Comparison of ENCODE assay signal across 8 cellular contexts in the genomic region with DNA sequence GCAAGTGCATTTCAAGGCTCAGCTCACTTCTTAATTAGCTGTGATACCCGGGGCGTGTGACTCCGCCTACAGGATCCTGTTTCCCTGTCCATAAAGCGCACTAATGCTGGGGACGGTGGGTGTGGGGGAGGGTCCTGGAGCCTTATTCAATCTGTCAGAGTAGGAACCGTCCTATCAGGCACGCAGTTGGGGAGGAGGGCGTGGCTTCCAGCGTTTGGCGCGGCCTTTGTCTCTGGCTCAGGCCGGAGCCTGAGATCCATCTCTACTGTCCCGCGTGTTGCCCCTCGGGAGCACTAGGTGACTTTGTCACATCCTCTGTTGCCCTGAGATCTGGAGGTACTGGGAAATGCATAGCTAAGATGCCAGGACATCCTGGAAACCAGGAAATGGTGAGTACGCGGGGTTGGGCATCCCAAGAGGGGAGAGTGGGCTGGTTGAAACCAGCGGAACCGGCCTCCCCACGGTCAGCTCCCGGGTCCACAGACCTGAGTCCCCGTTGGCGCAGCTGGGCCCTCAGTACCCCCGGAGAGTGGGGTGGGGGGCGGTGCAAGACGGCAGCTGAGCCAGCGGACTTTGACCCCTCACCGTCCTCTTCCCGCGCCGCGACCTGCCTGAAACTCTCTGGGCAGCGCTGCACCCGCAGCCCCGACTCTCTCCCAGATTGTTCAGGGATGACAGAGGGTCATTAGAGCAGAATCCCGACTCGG.
DNase-seq lines count a peak whose midpoint lies in the region; ATAC-seq and TF ChIP-seq lines count a peak whose summit lies in the region.

No MANE protein-coding gene starts in this region.

- ATAC-seq in GM18499 (IDR thresholded peaks at IDR 0.05; ENCODE audit: insufficient read depth, unreplicated experiment) = peak; percentile 64
- peak; percentile 96 for ATAC-seq in HG02852 (IDR thresholded peaks at IDR 0.05; ENCODE audit: unreplicated experiment)

- H3K27me3 Mint-ChIP-seq in neural crest cell (ENCODE audit: low read depth) = no peaks in the 10 kb centered on the region

- DNase-seq in NCI-H2029 (lab: John Stamatoyannopoulos, UW) = peak; percentile 79
- DNase-seq in WERI-Rb-1 = peak; percentile 99
- DNase-seq in esophagus squamous epithelium (lab: John Stamatoyannopoulos, UW) = no peak
- peak; percentile 89 for DNase-seq in neural crest cell (ENCODE audit: low read depth, low spot score)
- DNase-seq in AML-193 (lab: John Stamatoyannopoulos, UW) = no peak

- peaks cover 31% of the 10 kb centered on the region for H3K4me1 Mint-ChIP-seq in neural crest cell

- H3K4me3 Mint-ChIP-seq in neural crest cell = peak overlapping the region; percentile 95

- H3K4me3 ChIP-seq in WERI-Rb-1 (ENCODE audit: low read depth, low read length) (peak overlapping the region; percentile 82), esophagus squamous epithelium (peak overlapping the region in 3 of 4 donors; percentile 24 to 55 (median 34))

- intact Hi-C loops in esophagus squamous epithelium (cut with DNase I) = no loop called here

- peaks cover 13% of the 10 kb centered on the region for H3K36me3 Mint-ChIP-seq in neural crest cell (ENCODE audit: low read depth)

- no peaks in the 10 kb centered on the region for H3K9me3 ChIP-seq in WERI-Rb-1 (ENCODE audit: severe bottlenecking)
- peaks cover 0 to 4% (median 0%) of the 10 kb centered on the region in 3 donors for H3K9me3 ChIP-seq in esophagus squamous epithelium

- H3K36me3 ChIP-seq in WERI-Rb-1 (peaks cover 10% of the 10 kb centered on the region), esophagus squamous epithelium (no peaks in the 10 kb centered on the region)

- TF ChIP-seq POLR2A in esophagus squamous epithelium (IDR thresholded peaks at IDR 0.05) = no peak

- H3K27ac ChIP-seq in 22Rv1 = peak overlapping the region; percentile 86
- H3K27ac ChIP-seq in WERI-Rb-1 = peak overlapping the region; percentile 94
- H3K27ac ChIP-seq in esophagus squamous epithelium = no peak overlapping the region

- TF ChIP-seq CTCF in 22Rv1 (IDR thresholded peaks at IDR 0.05) (no peak), WERI-Rb-1 (IDR thresholded peaks at IDR 0.05; ENCODE audit: low read depth, low read length) (no peak), esophagus squamous epithelium (IDR thresholded peaks at IDR 0.05) (no peak), neural crest cell (conservative IDR thresholded peaks at IDR 0.05) (no peak)

- WGBS in esophagus squamous epithelium, 2 donors = 5 to 8% methylated on average over 6 to 7 of the region's 37 CpGs

- H3K27me3 ChIP-seq in WERI-Rb-1 (ENCODE audit: insufficient read depth, low read depth, severe bottlenecking) (no peaks in the 10 kb centered on the region), esophagus squamous epithelium (peaks cover 0 to 54% (median 2%) of the 10 kb centered on the region in 4 donors)

- peak overlapping the region; percentile 97 for H3K27ac Mint-ChIP-seq in neural crest cell (ENCODE audit: unreplicated experiment)

- H3K9me3 Mint-ChIP-seq in neural crest cell = peaks cover 8% of the 10 kb centered on the region

- H3K4me1 ChIP-seq in esophagus squamous epithelium = peaks cover 0 to 17% (median 8%) of the 10 kb centered on the region in 3 donors

Comparison
In these comparisons a context has a peak if more than half of its experiments do, and no peak if none do; other contexts are left out.
1. H3K27ac ChIP-seq: peak in 22Rv1 (single experiment) and WERI-Rb-1 (single experiment); none in esophagus squamous epithelium (0 of 4).
2. DNase-seq: peak in NCI-H2029 (single experiment), WERI-Rb-1 (single experiment) and neural crest cell (single experiment); none in esophagus squamous epithelium (single experiment) and AML-193 (0 of 2).